ENCODE assay signal across 1 cellular context in genomic region chr16:67068212-67068753, GRCh38.
TF ChIP-seq lines count a peak whose summit lies in the region.

No MANE protein-coding gene starts in this region.

TF ChIP-seq in K562, 482 proteins besides CTCF, POLR2A, EP300 and RAD21:
- TF ChIP-seq MXD1 (CRISPR knock-in tag; IDR thresholded peaks at IDR 0.05; ENCODE audit: borderline replicate concordance, poor library complexity, severe bottlenecking) (no peak), ZNF232 (CRISPR knock-in tag; IDR thresholded peaks at IDR 0.05) (no peak), ZNF121 (CRISPR knock-in tag; conservative IDR thresholded peaks at IDR 0.05) (peak; percentile 69), FOSL1 (tag; conservative IDR thresholded peaks at IDR 0.05) (peak; percentile 37; the same call in 1 of the 2 replicates), PBX2 (CRISPR knock-in tag; IDR thresholded peaks at IDR 0.05; ENCODE audit: low read depth) (no peak), PBX2 (tag; conservative IDR thresholded peaks at IDR 0.05; ENCODE audit: low read depth) (no peak), CLOCK (CRISPR knock-in tag; IDR thresholded peaks at IDR 0.05; ENCODE audit: borderline replicate concordance) (no peak), ELF2 (CRISPR knock-in tag; IDR thresholded peaks at IDR 0.05) (no peak), CXXC5 (CRISPR knock-in tag; IDR thresholded peaks at IDR 0.05) (no peak), KDM5B (IDR thresholded peaks at IDR 0.05; ENCODE audit: insufficient replicate concordance, low read depth, low read length) (no peak), SIX5 (IDR thresholded peaks at IDR 0.05; ENCODE audit: borderline replicate concordance in 1 of 2, insufficient read depth in 1 of 2, low read depth in 1 of 2, low read length in 2 of 2) (no peak), FOXA3 (CRISPR knock-in tag; conservative IDR thresholded peaks at IDR 0.05 in 1 of 2, IDR thresholded peaks at IDR 0.05 in 1 of 2) (0 out of 4 replicates have a peak, but pooled peaks have one; percentile 14 to 47)
